ENCODE assay signal across 17 cellular contexts in the genomic region with DNA sequence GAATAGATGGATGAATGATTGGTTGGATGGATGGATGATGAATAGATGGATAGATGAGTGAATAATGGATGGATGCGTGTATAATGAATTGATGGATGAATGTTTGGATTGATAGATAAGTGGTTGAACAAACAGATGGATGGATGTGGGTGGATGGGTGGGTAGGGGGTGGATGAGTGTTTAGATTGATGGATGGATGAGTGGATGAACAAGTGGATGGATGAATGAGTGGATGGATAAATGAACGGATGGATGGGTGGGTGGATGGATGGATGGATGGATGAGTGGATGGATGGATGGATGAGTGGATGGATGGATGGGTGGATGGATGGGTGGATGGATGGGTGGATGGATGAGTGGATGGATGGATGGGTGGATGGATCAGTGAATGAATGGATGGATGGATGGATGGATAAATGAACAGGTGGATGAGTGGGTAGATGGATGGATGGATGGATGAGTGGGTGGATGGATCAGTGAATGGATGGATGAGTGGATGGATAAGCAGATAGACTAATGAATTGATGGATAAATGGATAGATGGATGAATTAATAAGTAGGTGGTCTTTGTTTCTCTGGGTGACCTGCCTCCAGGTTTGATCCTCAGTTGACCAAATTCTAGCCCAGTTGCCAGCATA.
DNase-seq lines count a peak whose midpoint lies in the region; ATAC-seq and TF ChIP-seq lines count a peak whose summit lies in the region.
"Had no signal": no experiment of that assay in that cellular context is flagged by ENCODE, and none has a peak within 500 bp of the region (broad histone marks: within the 10 kb centered on the region; RNA-seq: fewer than 3 reads in every experiment).

No MANE protein-coding gene starts in this region.

- H3K4me1 Mint-ChIP-seq in endothelial cell (ENCODE audit: unreplicated experiment), result peaks cover 3% of the 10 kb centered on the region
- H3K4me1 Mint-ChIP-seq: CD8-positive, alpha-beta memory T cell had no signal

- no peak overlapping the region for H3K14ac ChIP-seq in IMR-90 (replicated peaks; ENCODE audit: low read depth, low read length)

- H2BK20ac ChIP-seq in IMR-90 (ENCODE audit: low read depth, low read length), result no peak overlapping the region

- H3K23ac ChIP-seq in IMR-90 (ENCODE audit: low read depth, low read length), result no peak overlapping the region

- no peak overlapping the region for H2AFZ ChIP-seq in IMR-90 (replicated peaks; ENCODE audit: low read length, poor library complexity)

- H3K36me3 ChIP-seq in BLaER1 treated with 17β-estradiol and CSF1 and Interleukin-3, amounts not matched to agents 10 nM and 100 nM, result peaks cover 15 to 46% (median 36%) of the 10 kb centered on the region in 11 experiments
- H3K36me3 ChIP-seq in IMR-90 (ENCODE audit: control insufficient read depth, insufficient read depth, low read length) (peaks cover 31% of the 10 kb centered on the region), subcutaneous abdominal adipose tissue (ENCODE audit: control insufficient read depth in 5 of 5, insufficient read depth in 5 of 5, low read length in 5 of 5) (peaks cover 0 to 51% (median 34%) of the 10 kb centered on the region in 5 donors), upper lobe of right lung (peaks cover 29% of the 10 kb centered on the region), thyroid gland (peaks cover 13 to 22% of the 10 kb centered on the region in 2 donors)

- TF ChIP-seq POLR2A in IMR-90 (IDR thresholded peaks at IDR 0.05; ENCODE audit: low read depth, low read length), result no peak
- no peak for TF ChIP-seq POLR2A in thyroid gland (IDR thresholded peaks at IDR 0.05)

- H4K5ac ChIP-seq in IMR-90 (ENCODE audit: low read depth, low read length), result no peak overlapping the region

- CTCF ChIA-PET in IMR-90 (lab: Yijun Ruan, JAX), result no interaction called here

- no peak overlapping the region for H3K56ac ChIP-seq in IMR-90 (ENCODE audit: extremely low read depth, insufficient read depth, low read length)

- H3K9me3 Mint-ChIP-seq in endothelial cell (ENCODE audit: unreplicated experiment), result no peaks in the 10 kb centered on the region
- H3K9me3 Mint-ChIP-seq: CD4-positive, CD25-positive, alpha-beta regulatory T cell; CD8-positive, alpha-beta memory T cell had no signal

- in situ Hi-C loops in IMR-90 (cut with MboI; ENCODE audit: low sequenced_read_pairs), result no loop called here

- no peak overlapping the region for H2BK15ac ChIP-seq in IMR-90 (ENCODE audit: low read depth, low read length)

- H2AK5ac ChIP-seq in IMR-90 (ENCODE audit: low read depth, low read length), result no peak overlapping the region

- H2AK9ac ChIP-seq in IMR-90 (replicated peaks; ENCODE audit: low read depth, low read length, poor library complexity), result no peak overlapping the region

- H3K27me3 Mint-ChIP-seq in endothelial cell (ENCODE audit: unreplicated experiment), result peaks cover 3% of the 10 kb centered on the region
- H3K27me3 Mint-ChIP-seq: CD4-positive, CD25-positive, alpha-beta regulatory T cell; CD8-positive, alpha-beta memory T cell had no signal

- no peak overlapping the region for H4K91ac ChIP-seq in IMR-90 (ENCODE audit: insufficient read depth, low read depth, low read length)

- H3K4me2 ChIP-seq in BLaER1 treated with 17β-estradiol and CSF1 and Interleukin-3, amounts not matched to agents 10 nM and 100 nM, result peak overlapping the region in 6 of 11 experiments; percentile 6 to 55 (median 32); a peak in 7 of 22 replicates
- H3K4me2 ChIP-seq in IMR-90 (ENCODE audit: low read depth, low read length), result no peak overlapping the region

- H4K20me1 ChIP-seq in BLaER1 treated with 17β-estradiol and CSF1 and Interleukin-3, amounts not matched to agents 10 nM and 100 nM, result peaks cover 4 to 95% (median 39%) of the 10 kb centered on the region in 11 experiments; a peak in 15 of 22 replicates
- peaks cover 88% of the 10 kb centered on the region for H4K20me1 ChIP-seq in IMR-90 (ENCODE audit: insufficient read depth, low read length)

- no peak overlapping the region for H3K4ac ChIP-seq in IMR-90 (ENCODE audit: low read depth, low read length)

- no peak overlapping the region for H4K8ac ChIP-seq in IMR-90 (ENCODE audit: low read depth in 2 of 2, low read length in 2 of 2)

- H3K27me3 ChIP-seq in BLaER1 treated with 17β-estradiol and CSF1 and Interleukin-3, amounts not matched to agents 10 nM and 100 nM, result no peaks in the 10 kb centered on the region
- H3K27me3 ChIP-seq in IMR-90 (ENCODE audit: control insufficient read depth, insufficient read depth, low read length) (no peaks in the 10 kb centered on the region), subcutaneous abdominal adipose tissue (ENCODE audit: control insufficient read depth in 5 of 5, insufficient read depth in 4 of 5, low read length in 5 of 5) (no peaks in the 10 kb centered on the region), upper lobe of right lung (no peaks in the 10 kb centered on the region), thyroid gland (no peaks in the 10 kb centered on the region)

- intact Hi-C loops in IMR-90 (cut with micrococcal nuclease) (no loop called here), upper lobe of right lung (cut with DNase I) (no loop called here), thyroid gland (cut with DNase I) (no loop called here)

- peaks cover 0 to 9% (median 0%) of the 10 kb centered on the region in 11 experiments; a peak in 6 of 22 replicates for H3K9me3 ChIP-seq in BLaER1 treated with 17β-estradiol and CSF1 and Interleukin-3, amounts not matched to agents 10 nM and 100 nM (replicated peaks in 1 of 11)
- no peaks in the 10 kb centered on the region for H3K9me3 ChIP-seq in IMR-90 (ENCODE audit: control insufficient read depth, insufficient read depth, low read length)
- no peaks in the 10 kb centered on the region for H3K9me3 ChIP-seq in subcutaneous abdominal adipose tissue (ENCODE audit: control insufficient read depth in 5 of 5, low read length in 5 of 5)
- no peaks in the 10 kb centered on the region for H3K9me3 ChIP-seq in upper lobe of right lung
- H3K9me3 ChIP-seq in thyroid gland, result no peaks in the 10 kb centered on the region
- H3K9me3 ChIP-seq: Caco-2 had no signal

- H3K9ac ChIP-seq in BLaER1 treated with 17β-estradiol and CSF1 and Interleukin-3, amounts not matched to agents 10 nM and 100 nM, result no peak overlapping the region
- no peak overlapping the region for H3K9ac ChIP-seq in IMR-90 (ENCODE audit: low read depth, low read length)
- H3K9ac ChIP-seq in subcutaneous abdominal adipose tissue (ENCODE audit: low read length in 5 of 5), result no peak overlapping the region

- no peak for TF ChIP-seq CTCF in IMR-90 (conservative IDR thresholded peaks at IDR 0.05; ENCODE audit: low read depth, low read length)
- TF ChIP-seq CTCF in endothelial cell (IDR thresholded peaks at IDR 0.05; ENCODE audit: unreplicated experiment), result no peak
- no peak for TF ChIP-seq CTCF in upper lobe of right lung (IDR thresholded peaks at IDR 0.05)
- no peak for TF ChIP-seq CTCF in thyroid gland (IDR thresholded peaks at IDR 0.05)

- H3K27ac Mint-ChIP-seq in endothelial cell (ENCODE audit: unreplicated experiment), result peak overlapping the region; percentile 5

- no peak overlapping the region for H3K4me3 ChIP-seq in BLaER1 treated with 17β-estradiol and CSF1 and Interleukin-3, amounts not matched to agents 10 nM and 100 nM
- H3K4me3 ChIP-seq in IMR-90 (ENCODE audit: insufficient read depth, low read depth, low read length), result no peak overlapping the region
- no peak overlapping the region for H3K4me3 ChIP-seq in subcutaneous abdominal adipose tissue (ENCODE audit: low read depth in 1 of 5, low read length in 5 of 5)
- H3K4me3 ChIP-seq in upper lobe of right lung, result no peak overlapping the region
- H3K4me3 ChIP-seq in thyroid gland (replicated peaks in 1 of 3), result no peak overlapping the region

- peaks cover 18 to 76% (median 38%) of the 10 kb centered on the region in 10 experiments for H3K4me1 ChIP-seq in BLaER1 treated with 17β-estradiol and CSF1 and Interleukin-3, amounts not matched to agents 10 nM and 100 nM
- H3K4me1 ChIP-seq in IMR-90 (ENCODE audit: control insufficient read depth, insufficient read depth, low read length) (peaks cover 5% of the 10 kb centered on the region; the same call in 1 of the 2 replicates), subcutaneous abdominal adipose tissue (ENCODE audit: control insufficient read depth in 5 of 5, insufficient read depth in 5 of 5, low read length in 5 of 5) (peaks cover 2 to 24% (median 23%) of the 10 kb centered on the region in 5 donors), upper lobe of right lung (peaks cover 6% of the 10 kb centered on the region), thyroid gland (peaks cover 8 to 14% of the 10 kb centered on the region in 2 donors)
- H3K4me1 ChIP-seq: Caco-2 had no signal

- no TSS peak for BruUV-seq in IMR-90 (replicated peaks; lab: Mats Ljungman, UMichigan)

- dilution Hi-C loops in IMR-90 (cut with HindIII; ENCODE audit: low sequenced_read_pairs, unreplicated experiment), result no loop called here

- no peak overlapping the region for H3K18ac ChIP-seq in IMR-90 (ENCODE audit: low read depth, low read length)

- peak overlapping the region; percentile 32 for H3K4me3 Mint-ChIP-seq in endothelial cell (ENCODE audit: unreplicated experiment)
- H3K4me3 Mint-ChIP-seq: CD4-positive, CD25-positive, alpha-beta regulatory T cell; CD8-positive, alpha-beta memory T cell had no signal

- no peak overlapping the region for H2BK120ac ChIP-seq in IMR-90 (ENCODE audit: low read depth, low read length)

- DNase-seq in IMR-90, result no peak
- DNase-seq in endothelial cell (ENCODE audit: low spot score), result no peak
- DNase-seq in upper lobe of right lung, result no peak
- no peak for DNase-seq in thyroid gland
- DNase-seq in midbrain (lab: John Stamatoyannopoulos, UW), result no peak
- DNase-seq: 8988T; C1 segment of cervical spinal cord; Caco-2; CD4-positive, CD25-positive, alpha-beta regulatory T cell; CD8-positive, alpha-beta memory T cell; DMS153; DMS79; GDM1; GOT3; H7 had no signal

- ATAC-seq in IMR-90 (ENCODE audit: low read depth) (no peak), upper lobe of right lung (no peak)

- no peak overlapping the region for H3K27ac ChIP-seq in BLaER1 treated with 17β-estradiol and CSF1 and Interleukin-3, amounts not matched to agents 10 nM and 100 nM
- H3K27ac ChIP-seq in IMR-90 (ENCODE audit: insufficient read depth, low read length), result no peak overlapping the region
- peak overlapping the region; percentile 23 for H3K27ac ChIP-seq in subcutaneous abdominal adipose tissue (ENCODE audit: low read depth, low read length)
- no peak overlapping the region for H3K27ac ChIP-seq in upper lobe of right lung
- no peak overlapping the region for H3K27ac ChIP-seq in thyroid gland

- WGBS in IMR-90 (ENCODE audit: extremely low coverage in 2 of 2, insufficient read length in 1 of 2), 2 experiments, result 88 to 95% methylated on average over 1 to 2 of the region's 2 CpGs
- WGBS in thyroid gland, 2 donors, result 96% methylated on average over 2 of the region's 2 CpGs

- POLR2A ChIA-PET in IMR-90 (lab: Charles Lee; ENCODE audit: unreplicated experiment), result no interaction called here

- H2BK5ac ChIP-seq in IMR-90 (ENCODE audit: low read depth, low read length, poor library complexity, severe bottlenecking), result peak overlapping the region; percentile 10

- H3K79me1 ChIP-seq in IMR-90 (ENCODE audit: low read depth in 1 of 2, low read length in 2 of 2), result peaks cover 38 to 91% of the 10 kb centered on the region in 2 experiments

- peaks cover 15% of the 10 kb centered on the region for H3K36me3 Mint-ChIP-seq in endothelial cell (ENCODE audit: low read depth, unreplicated experiment)

- no peak for TF ChIP-seq RAD21 in IMR-90 (IDR thresholded peaks at IDR 0.05; ENCODE audit: low read length)

- H3K9me1 ChIP-seq in IMR-90 (ENCODE audit: insufficient read depth, low read length), result peaks cover 20% of the 10 kb centered on the region
